ENCODE assay signal across 29 cellular contexts in the genomic region with DNA sequence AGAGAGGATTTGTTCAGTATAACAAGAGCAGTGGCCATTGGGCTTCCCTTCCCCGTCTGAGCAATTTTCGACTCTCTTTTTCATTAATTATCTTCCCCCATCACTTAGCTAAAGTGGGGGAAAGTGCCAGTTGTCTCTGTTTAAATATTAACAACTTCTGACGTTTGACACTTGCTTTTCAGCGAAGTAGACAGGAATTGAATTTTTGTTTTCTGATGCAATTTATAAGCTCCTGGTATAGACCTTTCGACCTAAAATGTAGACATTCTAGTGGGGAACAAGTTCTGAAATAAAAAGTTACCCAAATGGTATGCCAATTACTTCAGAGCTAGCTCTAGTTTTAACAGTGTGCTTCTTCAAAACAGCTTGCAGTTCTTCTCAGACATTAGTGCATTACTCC.
"Had no signal": no experiment of that assay in that cellular context is flagged by ENCODE, and none has a peak within 500 bp of the region (broad histone marks: within the 10 kb centered on the region; RNA-seq: fewer than 3 reads in every experiment).

No MANE protein-coding gene starts in this region.

- ATAC-seq: activated CD4-positive, CD25-positive, alpha-beta regulatory T cell treated with anti-CD3 and anti-CD28 coated beads, Interleukin-2, amount 50 U/mL, for 24 hours; activated CD8-positive, alpha-beta T cell treated with anti-CD3 and anti-CD28 coated beads for 36 hours; activated T-cell treated with anti-CD3 and anti-CD28 coated beads, Interleukin-2, amount 50 U/mL, for 4 hours; activated T-helper 17 cell treated with anti-CD3 and anti-CD28 coated beads, Interleukin-2, amount 50 U/mL, for 72 hours; body of pancreas; gastroesophageal sphincter; T-helper 17 cell had no signal

- H3K4me3 ChIP-seq: body of pancreas, colonic mucosa, esophagus squamous epithelium, gastroesophageal sphincter had no signal

- DNase-seq: activated B cell treated with CpG ODN at 0.5 μM for 24 hours; activated CD4-positive, alpha-beta T cell treated with anti-CD3 and anti-CD28 coated beads for 48 hours; activated CD4-positive, alpha-beta T cell treated with anti-CD3 and anti-CD28 coated beads, Interleukin-2, amount 50 U/mL, for 1 hour; activated CD4-positive, alpha-beta T cell treated with anti-CD3 and anti-CD28 coated beads, Interleukin-2, amount 50 U/mL, for 48 hours; activated CD8-positive, alpha-beta memory T cell treated with anti-CD3 and anti-CD28 coated beads for 24 hours; activated CD8-positive, alpha-beta T cell treated with anti-CD3 and anti-CD28 coated beads for 36 hours; activated effector memory CD4-positive, alpha-beta T cell treated with Interleukin-2 at 50 U/mL for 16 hours; activated gamma-delta T cell treated with Interleukin-2 at 50 U/mL for 16 hours; activated naive CD4-positive, alpha-beta T cell treated with anti-CD3 and anti-CD28 coated beads, Interleukin-2, amount 50 U/mL, for 16 hours; activated naive CD4-positive, alpha-beta T cell treated with Interleukin-2 at 50 U/mL for 16 hours; activated T-cell treated with anti-CD3 and anti-CD28 coated beads, Interleukin-2, amount 50 U/mL, for 4 hours; amniotic stem cell; anterior cingulate cortex; body of pancreas; caudate nucleus; colonic mucosa; effector CD8-positive, alpha-beta T cell; esophagus squamous epithelium; foreskin melanocyte; T-helper 1 cell; T-helper 17 cell; T1000; WERI-Rb-1 had no signal

- H3K27ac Mint-ChIP-seq: activated B cell treated with CpG ODN at 0.5 μM for 24 hours; activated CD8-positive, alpha-beta T cell treated with anti-CD3 and anti-CD28 coated beads for 36 hours; activated naive CD8-positive, alpha-beta T cell; activated T-helper 17 cell treated with anti-CD3 and anti-CD28 coated beads, Interleukin-2, amount 50 U/mL, for 72 hours; T-helper 17 cell; T-helper 2 cell treated with Interferon-gamma antibody and Interleukin-4, amounts not matched to agents 5 μg/mL and 100 μg/mL, for 36 hours had no signal

- H3K4me3 Mint-ChIP-seq: activated B cell treated with CpG ODN at 0.5 μM for 24 hours; activated CD8-positive, alpha-beta T cell treated with anti-CD3 and anti-CD28 coated beads for 36 hours; activated naive CD8-positive, alpha-beta T cell; activated T-cell treated with anti-CD3 and anti-CD28 coated beads, Interleukin-2, amount 50 U/mL, for 4 hours; activated T-helper 17 cell treated with anti-CD3 and anti-CD28 coated beads, Interleukin-2, amount 50 U/mL, for 72 hours; T-helper 17 cell; T-helper 2 cell treated with Interferon-gamma antibody and Interleukin-4, amounts not matched to agents 5 μg/mL and 100 μg/mL, for 36 hours had no signal

- H3K4me1 ChIP-seq: colonic mucosa had no signal

- H3K4me1 Mint-ChIP-seq: activated B cell treated with CpG ODN at 0.5 μM for 24 hours; activated T-helper 17 cell treated with anti-CD3 and anti-CD28 coated beads, Interleukin-2, amount 50 U/mL, for 72 hours; T-helper 17 cell had no signal

- H3K27ac ChIP-seq: body of pancreas, colonic mucosa, epithelial cell of prostate, esophagus squamous epithelium, WERI-Rb-1 had no signal

- H3K27me3 Mint-ChIP-seq: activated B cell treated with CpG ODN at 0.5 μM for 24 hours; activated CD8-positive, alpha-beta T cell treated with anti-CD3 and anti-CD28 coated beads for 36 hours; activated naive CD8-positive, alpha-beta T cell; activated T-helper 17 cell treated with anti-CD3 and anti-CD28 coated beads, Interleukin-2, amount 50 U/mL, for 72 hours; T-helper 17 cell had no signal

- H3K9me3 Mint-ChIP-seq: activated B cell treated with CpG ODN at 0.5 μM for 24 hours; activated CD8-positive, alpha-beta T cell treated with anti-CD3 and anti-CD28 coated beads for 36 hours; activated T-cell treated with anti-CD3 and anti-CD28 coated beads, Interleukin-2, amount 50 U/mL, for 4 hours; activated T-helper 17 cell treated with anti-CD3 and anti-CD28 coated beads, Interleukin-2, amount 50 U/mL, for 72 hours; T-helper 2 cell treated with Interferon-gamma antibody and Interleukin-4, amounts not matched to agents 5 μg/mL and 100 μg/mL, for 36 hours had no signal

- H3K9me3 ChIP-seq: body of pancreas, colonic mucosa, esophagus squamous epithelium, gastroesophageal sphincter had no signal

- H3K27me3 ChIP-seq: body of pancreas, colonic mucosa, esophagus squamous epithelium, gastroesophageal sphincter had no signal

- H3K36me3 ChIP-seq: colonic mucosa, WERI-Rb-1 had no signal
